ENCODE assay signal across 18 cellular contexts in the genomic region with DNA sequence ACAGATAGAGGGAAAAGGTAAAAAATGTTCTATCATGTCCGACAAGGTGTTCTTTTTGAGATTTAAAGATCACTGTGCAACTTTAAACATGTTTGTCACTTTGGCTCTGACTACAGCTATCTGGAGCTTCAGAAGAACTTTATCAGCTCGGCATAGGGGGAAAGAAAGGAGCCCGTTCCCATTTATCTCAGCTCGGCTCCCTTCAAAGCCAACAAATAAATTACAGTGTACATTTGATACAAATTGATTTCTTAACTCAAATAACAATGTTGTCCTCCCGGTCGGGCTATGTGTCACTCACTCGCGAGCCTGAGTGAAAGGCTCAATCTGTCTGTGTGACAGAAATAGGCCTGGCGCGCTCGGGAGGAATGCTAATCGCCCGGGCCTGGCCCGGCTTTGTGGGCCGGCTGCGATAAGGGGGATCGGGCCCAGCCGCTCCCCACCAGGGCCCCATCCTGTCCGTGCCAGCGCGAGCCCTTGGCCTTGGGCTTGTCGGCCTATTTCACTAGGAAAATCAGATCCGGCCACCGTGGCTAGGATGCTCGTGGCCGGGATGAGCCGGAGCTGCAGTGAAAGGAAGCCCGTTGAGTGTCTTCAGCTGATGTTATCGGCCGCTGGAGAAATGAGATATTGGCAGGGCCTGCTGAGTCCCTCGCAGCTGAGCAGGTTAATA.
"Had no signal": no experiment of that assay in that cellular context is flagged by ENCODE, and none has a peak within 500 bp of the region (broad histone marks: within the 10 kb centered on the region; RNA-seq: fewer than 3 reads in every experiment).

No MANE protein-coding gene starts in this region.

- H3K36me3 Mint-ChIP-seq: activated naive CD4-positive, alpha-beta T cell treated with anti-CD3 and anti-CD28 coated beads, Interleukin-2, amount 10 ng/mL, durations not matched to agents 7 days and 5 days; naive B cell had no signal

- H3K4me1 ChIP-seq: left lung, transverse colon had no signal

- H3K4me3 Mint-ChIP-seq: activated CD4-positive, alpha-beta T cell treated with anti-CD3 and anti-CD28 coated beads, Interleukin-2, amount 10 ng/mL, durations not matched to agents 7 days and 5 days; activated CD8-positive, alpha-beta T cell treated with anti-CD3 and anti-CD28 coated beads, Interleukin-2, amount 10 ng/mL, durations not matched to agents 7 days and 5 days; activated naive CD4-positive, alpha-beta T cell treated with anti-CD3 and anti-CD28 coated beads, Interleukin-2, amount 10 ng/mL, durations not matched to agents 7 days and 5 days; activated naive CD8-positive, alpha-beta T cell treated with anti-CD3 and anti-CD28 coated beads, Interleukin-2, amount 50 U/mL, for 24 hours; activated T-cell treated with anti-CD3 and anti-CD28 coated beads, Interleukin-2, amount 50 U/mL, for 4 hours; naive B cell; stimulated activated naive CD8-positive, alpha-beta T cell treated with anti-CD3 and anti-CD28 coated beads, Interleukin-15, Interleukin-2, amounts not matched to agents 100 ng/mL and 50 ng/mL, for 24 hours had no signal

- H3K27me3 ChIP-seq: left lung, transverse colon had no signal

- DNase-seq: activated CD4-positive, alpha-beta T cell treated with anti-CD3 and anti-CD28 coated beads, Interleukin-2, amount 10 ng/mL, durations not matched to agents 7 days and 5 days; activated CD8-positive, alpha-beta T cell treated with anti-CD3 and anti-CD28 coated beads, Interleukin-2, amount 10 ng/mL, durations not matched to agents 7 days and 5 days; activated effector memory CD4-positive, alpha-beta T cell treated with Interleukin-2 at 50 U/mL for 16 hours; activated naive CD4-positive, alpha-beta T cell treated with anti-CD3 and anti-CD28 coated beads, Interleukin-2, amount 10 ng/mL, durations not matched to agents 7 days and 5 days; activated naive CD8-positive, alpha-beta T cell treated with anti-CD3 and anti-CD28 coated beads, Interleukin-2, amount 50 U/mL, for 24 hours; activated T-cell treated with anti-CD3 and anti-CD28 coated beads, Interleukin-2, amount 50 U/mL, for 4 hours; anterior cingulate cortex; cortex of kidney; erythroblast; foreskin melanocyte; glutamatergic neuron; left lung; mucosa of descending colon; naive B cell; T1000; transverse colon had no signal

- ATAC-seq: activated CD8-positive, alpha-beta T cell treated with anti-CD3 and anti-CD28 coated beads, Interleukin-2, amount 10 ng/mL, durations not matched to agents 7 days and 5 days; activated naive CD8-positive, alpha-beta T cell treated with anti-CD3 and anti-CD28 coated beads, Interleukin-2, amount 50 U/mL, for 24 hours; activated T-cell treated with anti-CD3 and anti-CD28 coated beads, Interleukin-2, amount 50 U/mL, for 4 hours; left lung; mucosa of descending colon had no signal

- H3K27ac ChIP-seq: left lung, skin epidermis, transverse colon had no signal

- H3K27me3 Mint-ChIP-seq: activated CD4-positive, alpha-beta T cell treated with anti-CD3 and anti-CD28 coated beads, Interleukin-2, amount 10 ng/mL, durations not matched to agents 7 days and 5 days; activated naive CD4-positive, alpha-beta T cell treated with anti-CD3 and anti-CD28 coated beads, Interleukin-2, amount 10 ng/mL, durations not matched to agents 7 days and 5 days; activated naive CD8-positive, alpha-beta T cell treated with anti-CD3 and anti-CD28 coated beads, Interleukin-2, amount 50 U/mL, for 24 hours; naive B cell; stimulated activated naive CD8-positive, alpha-beta T cell treated with anti-CD3 and anti-CD28 coated beads, Interleukin-15, Interleukin-2, amounts not matched to agents 100 ng/mL and 50 ng/mL, for 24 hours had no signal

- H3K4me1 Mint-ChIP-seq: activated CD4-positive, alpha-beta T cell treated with anti-CD3 and anti-CD28 coated beads, Interleukin-2, amount 10 ng/mL, durations not matched to agents 7 days and 5 days; activated naive CD4-positive, alpha-beta T cell treated with anti-CD3 and anti-CD28 coated beads, Interleukin-2, amount 10 ng/mL, durations not matched to agents 7 days and 5 days; activated naive CD8-positive, alpha-beta T cell treated with anti-CD3 and anti-CD28 coated beads, Interleukin-2, amount 50 U/mL, for 24 hours had no signal

- H3K9me3 Mint-ChIP-seq: activated CD4-positive, alpha-beta T cell treated with anti-CD3 and anti-CD28 coated beads, Interleukin-2, amount 10 ng/mL, durations not matched to agents 7 days and 5 days; activated naive CD8-positive, alpha-beta T cell treated with anti-CD3 and anti-CD28 coated beads, Interleukin-2, amount 50 U/mL, for 24 hours; naive B cell; stimulated activated naive CD8-positive, alpha-beta T cell treated with anti-CD3 and anti-CD28 coated beads, Interleukin-15, Interleukin-2, amounts not matched to agents 100 ng/mL and 50 ng/mL, for 24 hours had no signal

- H3K9me3 ChIP-seq: left lung, transverse colon had no signal

- H3K27ac Mint-ChIP-seq: activated CD4-positive, alpha-beta T cell treated with anti-CD3 and anti-CD28 coated beads, Interleukin-2, amount 10 ng/mL, durations not matched to agents 7 days and 5 days; activated CD8-positive, alpha-beta T cell treated with anti-CD3 and anti-CD28 coated beads, Interleukin-2, amount 10 ng/mL, durations not matched to agents 7 days and 5 days; activated naive CD4-positive, alpha-beta T cell treated with anti-CD3 and anti-CD28 coated beads, Interleukin-2, amount 10 ng/mL, durations not matched to agents 7 days and 5 days; activated naive CD8-positive, alpha-beta T cell treated with anti-CD3 and anti-CD28 coated beads, Interleukin-2, amount 50 U/mL, for 24 hours; naive B cell; stimulated activated naive CD8-positive, alpha-beta T cell treated with anti-CD3 and anti-CD28 coated beads, Interleukin-15, Interleukin-2, amounts not matched to agents 100 ng/mL and 50 ng/mL, for 24 hours had no signal

- H3K4me3 ChIP-seq: left lung, mucosa of descending colon, skin epidermis, transverse colon had no signal

- H3K36me3 ChIP-seq: left lung, transverse colon had no signal
